In genomic region chr20:840503-840857, GRCh38 we compare ENCODE assay signal across 12 cellular contexts. TPM values are rescaled to one million over a fixed set of nuclear protein-coding genes. Genes with fewer than 3 reads are reported as not detected.
DNase-seq lines count a peak whose midpoint lies in the region; ATAC-seq, FAIRE-seq and TF ChIP-seq lines count a peak whose summit lies in the region.
"Had no signal": no experiment of that assay in that cellular context is flagged by ENCODE, and none has a peak within 500 bp of the region (broad histone marks: within the 10 kb centered on the region; RNA-seq: fewer than 3 reads in every experiment).

No MANE protein-coding gene starts in this region.

- H4K8ac ChIP-seq in H1 (ENCODE audit: extremely low read depth, insufficient read depth, low read length), result no peak overlapping the region; the same call in 1 of the 2 replicates

- H3K79me2 ChIP-seq in GM23338 (replicated peaks; ENCODE audit: insufficient read depth), result no peaks in the 10 kb centered on the region
- no peaks in the 10 kb centered on the region for H3K79me2 ChIP-seq in H1 (ENCODE audit: control insufficient read depth in 1 of 2, insufficient read depth in 2 of 2, low read length in 2 of 2)

- peak overlapping the region; percentile 67 for H3K4me3 Mint-ChIP-seq in GM23338
- H3K4me3 Mint-ChIP-seq in neural crest cell, result peak overlapping the region; percentile 78

- H3K79me1 ChIP-seq in H1 (ENCODE audit: low read depth, low read length), result no peaks in the 10 kb centered on the region; the same call in 1 of the 2 replicates

- TF ChIP-seq CTCF in GM23338 (conservative IDR thresholded peaks at IDR 0.05; ENCODE audit: low read depth in 2 of 2), result no peak
- TF ChIP-seq CTCF in RWPE1 (conservative IDR thresholded peaks at IDR 0.05; ENCODE audit: low read depth), result no peak
- TF ChIP-seq CTCF in H1 (IDR thresholded peaks at IDR 0.05; ENCODE audit: control extremely low read depth in 1 of 3, insufficient read depth in 1 of 3, low read depth in 1 of 3, low read length in 3 of 3), result no peak
- no peak for TF ChIP-seq CTCF in neural crest cell (conservative IDR thresholded peaks at IDR 0.05)

- no peak overlapping the region for H2AK5ac ChIP-seq in H1 (ENCODE audit: low read depth, low read length)

- no peak overlapping the region for H3K27ac ChIP-seq in GM23338 (ENCODE audit: low read depth)
- peak overlapping the region; percentile 77 for H3K27ac ChIP-seq in RWPE1
- H3K27ac ChIP-seq in H1 (ENCODE audit: low read depth, low read length), result no peak overlapping the region
- H3K27ac ChIP-seq: ascending aorta, heart right ventricle, SK-N-MC had no signal

- no peak overlapping the region; the same call in 1 of the 2 replicates for H3K18ac ChIP-seq in H1 (ENCODE audit: extremely low read depth, low read length)

- H3K27me3 Mint-ChIP-seq in GM23338 (ENCODE audit: insufficient read depth, low read depth, poor library complexity) (peaks cover 27% of the 10 kb centered on the region), neural crest cell (ENCODE audit: low read depth) (peaks cover 60% of the 10 kb centered on the region)

- peaks cover 4% of the 10 kb centered on the region; the same call in 2 of the 3 replicates for H3K9me3 Mint-ChIP-seq in GM23338
- no peaks in the 10 kb centered on the region for H3K9me3 Mint-ChIP-seq in neural crest cell

- H3K9me3 ChIP-seq in H1 (ENCODE audit: insufficient read depth in 2 of 2, low read depth in 1 of 2, low read length in 1 of 2), result no peaks in the 10 kb centered on the region
- H3K9me3 ChIP-seq: ascending aorta had no signal

- H3K27ac Mint-ChIP-seq in GM23338 (no peak overlapping the region), neural crest cell (ENCODE audit: unreplicated experiment) (no peak overlapping the region)

- H3K14ac ChIP-seq in H1 (ENCODE audit: insufficient read length), result no peak overlapping the region

- peak overlapping the region; percentile 22 for H4K5ac ChIP-seq in H1 (ENCODE audit: insufficient read length, low read depth, low read length)

- H3K4me1 ChIP-seq in GM23338 (ENCODE audit: insufficient read depth), result peaks cover 13% of the 10 kb centered on the region; the same call in 1 of the 2 replicates
- H3K4me1 ChIP-seq in H1 (replicated peaks in 1 of 4; ENCODE audit: control insufficient read depth in 3 of 4, insufficient read depth in 4 of 4, low read length in 3 of 4), result peaks cover 3 to 24% (median 12%) of the 10 kb centered on the region in 4 experiments

- POLR2A ChIA-PET in RWPE1 (lab: Yijun Ruan, JAX; ENCODE audit: low non-redundant PET), result no interaction called here
- POLR2A ChIA-PET in H1 (lab: Charles Lee; ENCODE audit: partially characterized antibody), result interaction anchor here (1.2 kb wide), 1 partner anchor 20 kb away, joined by 4 read pairs; no protein-coding TSS in a partner anchor

- H3K4ac ChIP-seq in H1 (replicated peaks; ENCODE audit: insufficient read length, low read depth, low read length), result no peak overlapping the region

- DNase-seq in GM23338 (ENCODE audit: low spot score), result no peak
- DNase-seq in RWPE1 (ENCODE audit: low spot score), result no peak
- DNase-seq in H1 (ENCODE audit: low read depth in 1 of 2, low spot score in 2 of 2), result no peak
- no peak for DNase-seq in neural crest cell (ENCODE audit: low read depth, low spot score)
- no peak for DNase-seq in NCI-H446 (lab: John Stamatoyannopoulos, UW)
- no peak for DNase-seq in activated effector memory CD4-positive, alpha-beta T cell treated with Interleukin-2 at 50 U/mL for 16 hours
- DNase-seq: heart right ventricle, NCI-H1092 treated with DMSO at 0.1 percent for 48 hours had no signal

- 0 out of 2 replicates have a peak, but pooled peaks cover 8% of the 10 kb centered on the region for H3F3A ChIP-seq in GM23338 (replicated peaks; ENCODE audit: low read depth)

- H2AFZ ChIP-seq in GM23338 (no peak overlapping the region), H1 (ENCODE audit: low read length) (no peak overlapping the region)

- H3K4me2 ChIP-seq in GM23338 (peak overlapping the region; percentile 97), H1 (ENCODE audit: insufficient read depth in 1 of 2, low read depth in 2 of 2, low read length in 2 of 2) (peak overlapping the region; percentile 95 to 96)

- H3K23me2 ChIP-seq in H1 (ENCODE audit: low read depth, low read length), result peaks cover 23% of the 10 kb centered on the region; the same call in 1 of the 2 replicates

- H3K56ac ChIP-seq in H1 (replicated peaks; ENCODE audit: insufficient read length, low read depth, low read length), result no peak overlapping the region

- H3K9me2 ChIP-seq in GM23338 (ENCODE audit: insufficient read depth), result no peaks in the 10 kb centered on the region

- H3K4me3 ChIP-seq in GM23338, result peak overlapping the region; percentile 86
- peak overlapping the region in 2 of 4 experiments; percentile 57 to 82; a peak in 4 of 8 replicates for H3K4me3 ChIP-seq in H1 (ENCODE audit: extremely low read depth in 1 of 4, insufficient read depth in 2 of 4, low read depth in 3 of 4, low read length in 4 of 4)
- H3K4me3 ChIP-seq: SK-N-MC had no signal

- H4K91ac ChIP-seq in H1 (replicated peaks; ENCODE audit: insufficient read length, low read length), result peak overlapping the region; percentile 61

- H3K36me3 Mint-ChIP-seq in GM23338 (ENCODE audit: low read depth) (no peaks in the 10 kb centered on the region), neural crest cell (ENCODE audit: low read depth) (peaks cover 5% of the 10 kb centered on the region)

- no peak overlapping the region for H3K23ac ChIP-seq in H1 (ENCODE audit: insufficient read length)

- no peak for TF ChIP-seq EP300 in H1 (IDR thresholded peaks at IDR 0.05; ENCODE audit: borderline replicate concordance in 1 of 2, low read depth in 2 of 2, low read length in 2 of 2)

- 0 out of 2 replicates have a peak, but pooled peaks cover under 1% of the 10 kb centered on the region for H4K20me1 ChIP-seq in GM23338 (replicated peaks; ENCODE audit: insufficient read depth)
- H4K20me1 ChIP-seq in H1 (replicated peaks in 1 of 2; ENCODE audit: control insufficient read depth in 1 of 2, insufficient read depth in 2 of 2, low read length in 2 of 2), result peaks cover 2 to 8% of the 10 kb centered on the region in 2 experiments

- CTCF ChIA-PET in RWPE1 (lab: Yijun Ruan, JAX) (no interaction called here), H1 (lab: Charles Lee; ENCODE audit: partially characterized antibody) (interaction anchor here (1.5 to 2.0 kb wide), 3 partner anchors 31 to 116 kb away, joined by 3 to 6 read pairs (median 4); no protein-coding TSS in a partner anchor)

- H2BK15ac ChIP-seq in H1 (ENCODE audit: low read length), result 0 out of 2 replicates have a peak overlapping the region, but pooled peaks have one; percentile 9

- no peak for TF ChIP-seq POLR2A in H1 (IDR thresholded peaks at IDR 0.05; ENCODE audit: control extremely low read depth in 1 of 2, low read depth in 2 of 2, low read length in 2 of 2)

- H3K4me1 Mint-ChIP-seq in GM23338 (peaks cover 19% of the 10 kb centered on the region), neural crest cell (peaks cover 10% of the 10 kb centered on the region)

- H3K36me3 ChIP-seq in GM23338 (ENCODE audit: insufficient read depth) (no peaks in the 10 kb centered on the region), H1 (ENCODE audit: control insufficient read depth in 2 of 4, insufficient read depth in 4 of 4, low read length in 3 of 4) (no peaks in the 10 kb centered on the region)
- H3K36me3 ChIP-seq: ascending aorta had no signal

- no peak overlapping the region for H2BK120ac ChIP-seq in H1 (replicated peaks; ENCODE audit: low read depth, low read length)

- peaks cover 45% of the 10 kb centered on the region for H3K27me3 ChIP-seq in GM23338 (ENCODE audit: insufficient read depth)
- peaks cover 2 to 33% (median 26%) of the 10 kb centered on the region in 4 experiments for H3K27me3 ChIP-seq in H1 (replicated peaks in 1 of 4; ENCODE audit: control insufficient read depth in 3 of 4, extremely low read depth in 1 of 4, insufficient read depth in 3 of 4, low read length in 3 of 4)

- ATAC-seq in GM23338 (no peak), HG03280 (IDR thresholded peaks at IDR 0.05; ENCODE audit: unreplicated experiment) (no peak)
- ATAC-seq: heart right ventricle had no signal

- no peak overlapping the region for H2BK20ac ChIP-seq in H1 (ENCODE audit: low read length)

- no peak for TF ChIP-seq RAD21 in H1 (IDR thresholded peaks at IDR 0.05 in 1 of 2, conservative IDR thresholded peaks at IDR 0.05 in 1 of 2; ENCODE audit: low read depth in 2 of 2, low read length in 2 of 2)

- no peak overlapping the region for H3K9ac ChIP-seq in H1 (replicated peaks in 1 of 4; ENCODE audit: extremely low read depth in 1 of 4, low read depth in 3 of 4, low read length in 3 of 4)

- 0 out of 2 replicates have a peak overlapping the region, but pooled peaks have one; percentile 3 for H2BK12ac ChIP-seq in H1 (ENCODE audit: low read depth, low read length)

- 77% methylated on average over 7 of the region's 7 CpGs; no CpG with 5 or more reads in 1 of the 2 experiments for WGBS in H1 (ENCODE audit: extremely low coverage in 1 of 2, insufficient coverage in 1 of 2, insufficient read length in 1 of 2, insufficient replicate concordance in 2 of 2, low coverage in 1 of 2, low lambda C conversion rate in 2 of 2, missing lambda C conversion rate in 1 of 2), 2 experiments

- FAIRE-seq in H1 (lab: Jason Lieb, UNC), result no peak
- FAIRE-seq: D721Med had no signal

- no peak overlapping the region for H2BK5ac ChIP-seq in H1 (ENCODE audit: low read depth, low read length)

TF ChIP-seq in H1, 55 proteins besides CTCF, POLR2A, EP300 and RAD21 (continues in another document):
- TF ChIP-seq POU5F1 (IDR thresholded peaks at IDR 0.05; ENCODE audit: low read depth, low read length) (no peak), CBX8 (IDR thresholded peaks at IDR 0.05; ENCODE audit: borderline replicate concordance, low read depth, low read length) (no peak), BCL11A (IDR thresholded peaks at IDR 0.05; ENCODE audit: low read depth in 2 of 2, low read length in 2 of 2) (no peak), POLR2AphosphoS5 (IDR thresholded peaks at IDR 0.05; ENCODE audit: low read depth, low read length) (no peak), MAFK (IDR thresholded peaks at IDR 0.05; ENCODE audit: low read depth, low read length) (no peak), TBP (IDR thresholded peaks at IDR 0.05; ENCODE audit: low read depth, low read length) (no peak)

RNA-seq across cellular contexts. Expression of gene FAM110A, which starts 7.0 kb away (rescaled TPM):
- total RNA-seq in GM23338 (2014; rRNA removed; shearing (Covaris generic)), result 13.7 and 15.0 TPM in 2 replicates
- polyA plus RNA-seq in GM23338 (2016; fragmentation: Nextera tagmentation; extraction: Ambion mirVana) (9.9 and 10.7 TPM in 2 replicates), H1 (2011; rRNA removed) (10.1 and 18.5 TPM in 2 replicates)
- total RNA-seq in H1 (2021; fragmentation: NEBNext Ultra II Directional; extraction: Animal tissue kit (Norgen Biotek cat#: 25700)), result 10.9 and 13.1 TPM in 2 replicates
- polyA plus RNA-seq in H1 (2011; cell fraction: cytosol; rRNA removed), result 9.7 TPM
- 15.1 TPM for polyA plus RNA-seq in H1 (2011; cell fraction: nucleus; rRNA removed)
- 4.4 to 8.9 TPM (median 8.4 TPM) in 4 replicates for polyA plus RNA-seq in H1 (2012, experiment 1 of 2)
- 9.9 TPM for polyA plus RNA-seq in H1 (2012, experiment 2 of 2)
- 10.3 TPM for polyA plus RNA-seq in H1 (2013, experiment 1 of 2)
- 10.5 TPM for polyA plus RNA-seq in H1 (2013, experiment 2 of 2)
- 1.7 and 3.0 TPM in 2 replicates for polyA minus RNA-seq in H1 (2011; rRNA and poly(A)+ RNA removed)
- polyA minus RNA-seq in H1 (2011; cell fraction: cytosol; rRNA and poly(A)+ RNA removed), result 3.0 TPM
- polyA minus RNA-seq in H1 (2011; cell fraction: nucleus; rRNA and poly(A)+ RNA removed), result 7.3 TPM
- total RNA-seq in neural crest cell, result 16.8 and 17.4 TPM in 2 replicates
